19 cellular contexts compared by ENCODE assay signal in the genomic region with DNA sequence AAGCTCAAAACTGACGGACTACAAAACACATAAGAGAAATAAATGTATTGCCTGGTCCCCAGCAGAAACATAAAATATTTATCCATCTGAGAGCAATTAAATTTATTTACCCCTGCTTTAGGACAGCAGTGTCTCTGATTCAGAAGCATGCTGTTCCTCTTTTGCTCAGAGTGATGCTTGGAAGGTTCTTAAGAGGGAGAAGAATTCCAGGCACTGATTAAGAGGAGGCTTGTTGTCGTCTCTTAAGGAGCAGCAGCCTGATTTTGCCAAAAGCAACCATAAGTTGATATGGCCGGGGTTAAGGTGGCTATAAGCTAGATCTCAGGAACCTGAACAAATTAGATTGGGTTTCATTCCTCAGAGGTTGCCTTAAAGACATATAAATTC. TPM values are rescaled to one million over a fixed set of nuclear protein-coding genes. Genes with fewer than 3 reads are reported as not detected.
DNase-seq lines count a peak whose midpoint lies in the region; ATAC-seq and TF ChIP-seq lines count a peak whose summit lies in the region.
"Had no signal": no experiment of that assay in that cellular context is flagged by ENCODE, and none has a peak within 500 bp of the region (broad histone marks: within the 10 kb centered on the region; RNA-seq: fewer than 3 reads in every experiment).

No MANE protein-coding gene starts in this region.

- no peaks in the 10 kb centered on the region for H3K36me3 Mint-ChIP-seq in natural killer cell
- H3K36me3 Mint-ChIP-seq: activated naive CD4-positive, alpha-beta T cell treated with anti-CD3 and anti-CD28 coated beads, Interleukin-2, amount 50 U/mL, for 24 hours; naive thymus-derived CD4-positive, alpha-beta T cell; stimulated activated memory B cell treated with anti-CD40 and anti-IgM and Interleukin-4, amounts not matched to agents 10 μg/mL and 1 μg/mL and 100 μg/mL, for 72 hours had no signal

- H3K9me3 Mint-ChIP-seq in natural killer cell: peaks cover 0 to 2% of the 10 kb centered on the region in 2 donors
- H3K9me3 Mint-ChIP-seq: activated naive CD4-positive, alpha-beta T cell treated with anti-CD3 and anti-CD28 coated beads, Interleukin-2, amount 50 U/mL, for 24 hours; central memory CD8-positive, alpha-beta T cell; stimulated activated memory B cell treated with anti-CD40 and anti-IgM and Interleukin-4, amounts not matched to agents 10 μg/mL and 1 μg/mL and 100 μg/mL, for 72 hours had no signal

- no peaks in the 10 kb centered on the region for H4K20me1 ChIP-seq in BLaER1

- peak overlapping the region; percentile 94 for H3K27ac ChIP-seq in BLaER1
- H3K27ac ChIP-seq in esophagus muscularis mucosa (replicated peaks in 1 of 4): peak overlapping the region; percentile 66 to 79 (median 76)

- H3K27me3 ChIP-seq in BLaER1 (no peaks in the 10 kb centered on the region), esophagus muscularis mucosa (no peaks in the 10 kb centered on the region)
- H3K27me3 ChIP-seq: BE2C, Peyer's patch had no signal

- DNase-seq in NCI-H524 (lab: John Stamatoyannopoulos, UW): peak; percentile 55 to 68
- DNase-seq in esophagus muscularis mucosa (ENCODE audit: extremely low spot score): no peak
- no peak for DNase-seq in sciatic nerve (ENCODE audit: low spot score)
- DNase-seq in 8988T: no peak
- DNase-seq in natural killer cell: no peak
- DNase-seq in GM19238 (ENCODE audit: insufficient read length, low spot score): no peak
- DNase-seq in activated CD4-positive, alpha-beta T cell treated with anti-CD3 and anti-CD28 coated beads, Interleukin-2, amount 50 U/mL, for 48 hours: no peak
- DNase-seq: activated CD4-positive, alpha-beta T cell treated with anti-CD3 and anti-CD28 coated beads for 1 hour; BE2C; DND-41; hypothalamus; left colon; naive thymus-derived CD4-positive, alpha-beta T cell; Peyer's patch; T-helper 17 cell had no signal

- no peak for TF ChIP-seq POLR2A in esophagus muscularis mucosa (IDR thresholded peaks at IDR 0.05; ENCODE audit: low read depth)

- peaks cover 7% of the 10 kb centered on the region; the same call in 1 of the 2 replicates for H3K9me3 ChIP-seq in BLaER1
- no peaks in the 10 kb centered on the region for H3K9me3 ChIP-seq in esophagus muscularis mucosa
- H3K9me3 ChIP-seq: BE2C, Peyer's patch had no signal

- H3K36me3 ChIP-seq in BLaER1 (0 out of 2 replicates have a peak, but pooled peaks cover 3% of the 10 kb centered on the region), esophagus muscularis mucosa (no peaks in the 10 kb centered on the region)
- H3K36me3 ChIP-seq: BE2C, Peyer's patch had no signal

- peak; percentile 18 for ATAC-seq in sciatic nerve
- no peak for ATAC-seq in natural killer cell
- ATAC-seq: left colon; naive thymus-derived CD4-positive, alpha-beta T cell; stimulated activated memory B cell treated with anti-CD40 and anti-IgM and Interleukin-4, amounts not matched to agents 10 μg/mL and 1 μg/mL and 100 μg/mL, for 72 hours; T-helper 17 cell had no signal

- H3K27me3 Mint-ChIP-seq in natural killer cell (ENCODE audit: low read depth in 2 of 2): peaks cover 9 to 13% of the 10 kb centered on the region in 2 donors

- H3K4me1 Mint-ChIP-seq in natural killer cell: no peaks in the 10 kb centered on the region
- H3K4me1 Mint-ChIP-seq: activated naive CD4-positive, alpha-beta T cell treated with anti-CD3 and anti-CD28 coated beads, Interleukin-2, amount 50 U/mL, for 24 hours; central memory CD8-positive, alpha-beta T cell; naive thymus-derived CD4-positive, alpha-beta T cell; stimulated activated memory B cell treated with anti-CD40 and anti-IgM and Interleukin-4, amounts not matched to agents 10 μg/mL and 1 μg/mL and 100 μg/mL, for 72 hours; T-helper 17 cell had no signal

- WGBS in esophagus muscularis mucosa: 53% methylated on average over 3 of the region's 3 CpGs

- TF ChIP-seq CTCF in esophagus muscularis mucosa (IDR thresholded peaks at IDR 0.05) (no peak), natural killer cell (IDR thresholded peaks at IDR 0.05) (no peak)

- H3K27ac Mint-ChIP-seq in natural killer cell: no peak overlapping the region
- H3K27ac Mint-ChIP-seq: activated naive CD4-positive, alpha-beta T cell treated with anti-CD3 and anti-CD28 coated beads, Interleukin-2, amount 50 U/mL, for 24 hours; naive thymus-derived CD4-positive, alpha-beta T cell; stimulated activated memory B cell treated with anti-CD40 and anti-IgM and Interleukin-4, amounts not matched to agents 10 μg/mL and 1 μg/mL and 100 μg/mL, for 72 hours; T-helper 17 cell had no signal

- peak overlapping the region; percentile 76 for H3K4me2 ChIP-seq in BLaER1

- no peak overlapping the region for H3K4me3 Mint-ChIP-seq in natural killer cell
- H3K4me3 Mint-ChIP-seq: activated naive CD4-positive, alpha-beta T cell treated with anti-CD3 and anti-CD28 coated beads, Interleukin-2, amount 50 U/mL, for 24 hours; central memory CD8-positive, alpha-beta T cell; naive thymus-derived CD4-positive, alpha-beta T cell; stimulated activated memory B cell treated with anti-CD40 and anti-IgM and Interleukin-4, amounts not matched to agents 10 μg/mL and 1 μg/mL and 100 μg/mL, for 72 hours; T-helper 17 cell had no signal

- no peak for TF ChIP-seq EP300 in esophagus muscularis mucosa (IDR thresholded peaks at IDR 0.05)

- H3K4me1 ChIP-seq in BLaER1: peaks cover 76% of the 10 kb centered on the region
- peaks cover 35 to 47% (median 40%) of the 10 kb centered on the region in 4 donors for H3K4me1 ChIP-seq in esophagus muscularis mucosa
- H3K4me1 ChIP-seq: BE2C, Peyer's patch had no signal

- H3K9ac ChIP-seq in BLaER1: peak overlapping the region; percentile 85; the same call in 1 of the 2 replicates

- H3K4me3 ChIP-seq in BLaER1: peak overlapping the region; percentile 10; the same call in 1 of the 2 replicates
- H3K4me3 ChIP-seq in esophagus muscularis mucosa: no peak overlapping the region
- H3K4me3 ChIP-seq: Peyer's patch had no signal

- intact Hi-C loops in esophagus muscularis mucosa (cut with DNase I) (no loop called here), sciatic nerve (cut with DNase I) (no loop called here), natural killer cell (cut with micrococcal nuclease) (no loop called here)

RNA-seq across cellular contexts. Expression of a gene that starts 25.8 kb away (rescaled TPM):
- total RNA-seq in esophagus muscularis mucosa (10 to 100 TPM; 38.3 to 55.6 (median 55.1) TPM), sciatic nerve (7.1 TPM), natural killer cell (not detected)
- total RNA-seq: naive thymus-derived CD4-positive, alpha-beta T cell; T-helper 17 cell had no signal

Comparison
In these comparisons a context has a peak if more than half of its experiments do, and no peak if none do; other contexts are left out.
1. DNase-seq: peak in NCI-H524 (2 of 2); none in esophagus muscularis mucosa (single experiment), sciatic nerve (single experiment), 8988T (single experiment), natural killer cell (single experiment), GM19238 (single experiment) and activated CD4-positive, alpha-beta T cell treated with anti-CD3 and anti-CD28 coated beads, Interleukin-2, amount 50 U/mL, for 48 hours (0 of 2).